25 cellular contexts compared by ENCODE assay signal in genomic region chr12:131124487-131125280, GRCh38.
DNase-seq lines count a peak whose midpoint lies in the region; ATAC-seq and TF ChIP-seq lines count a peak whose summit lies in the region.
"Had no signal": no experiment of that assay in that cellular context is flagged by ENCODE, and none has a peak within 500 bp of the region (broad histone marks: within the 10 kb centered on the region; RNA-seq: fewer than 3 reads in every experiment).

No MANE protein-coding gene starts in this region.

- no peaks in the 10 kb centered on the region for H3K36me3 Mint-ChIP-seq in osteocyte (ENCODE audit: unreplicated experiment)

- H2AFZ ChIP-seq in PC-3 (ENCODE audit: low read length): no peak overlapping the region

- peaks cover 38% of the 10 kb centered on the region for H3K36me3 ChIP-seq in right atrium auricular region
- no peaks in the 10 kb centered on the region for H3K36me3 ChIP-seq in PC-3 (ENCODE audit: low read depth, low read length)
- H3K36me3 ChIP-seq: HAP-1 had no signal

- H3F3A ChIP-seq in PC-3 (ENCODE audit: low read length, unreplicated experiment): no peaks in the 10 kb centered on the region

- POLR2A ChIA-PET in PC-3 (lab: Charles Lee; ENCODE audit: unreplicated experiment): no interaction called here

- TF ChIP-seq CTCF in right atrium auricular region (IDR thresholded peaks at IDR 0.05): no peak
- TF ChIP-seq CTCF in osteocyte (IDR thresholded peaks at IDR 0.05): no peak
- no peak for TF ChIP-seq CTCF in PC-3 (conservative IDR thresholded peaks at IDR 0.05; ENCODE audit: low read depth, low read length)

- DNase-seq in cardiac septum (ENCODE audit: low spot score) (peak; percentile 36), right atrium auricular region (ENCODE audit: low spot score) (no peak), islet precursor cell (peak; percentile 41), osteocyte (ENCODE audit: extremely low spot score, unreplicated experiment) (peak; percentile 34), caudate nucleus (lab: John Stamatoyannopoulos, UW) (no peak), sciatic nerve (ENCODE audit: low spot score) (no peak), PC-3 (no peak)
- DNase-seq: AML-193; CD4-positive, alpha-beta T cell; GOT3; HFFc6; KBM-7; MV-4-11; NCI-H1105; NCI-H1436 treated with DMSO at 0.1 percent for 48 hours; NCI-H187 treated with DMSO at 0.1 percent for 48 hours; NCI-H2171 treated with DMSO at 0.1 percent for 48 hours; NCI-H748 treated with DMSO at 0.1 percent for 48 hours; SHP77 treated with DMSO at 0.1 percent for 48 hours; SK-N-SH had no signal

- H3K4me3 Mint-ChIP-seq in osteocyte (ENCODE audit: unreplicated experiment): no peak overlapping the region
- H3K4me3 Mint-ChIP-seq: CD4-positive, alpha-beta T cell; HFFc6 had no signal

- CTCF ChIA-PET in PC-3 (lab: Charles Lee): no interaction called here

- no peak overlapping the region for H3K9ac ChIP-seq in PC-3 (ENCODE audit: low read length)
- H3K9ac ChIP-seq: BLaER1 treated with 17β-estradiol and CSF1 and Interleukin-3, amounts not matched to agents 10 nM and 100 nM; SK-N-SH had no signal

- H3K4me3 ChIP-seq in right atrium auricular region (no peak overlapping the region), PC-3 (ENCODE audit: low read length) (no peak overlapping the region)
- H3K4me3 ChIP-seq: A549; BLaER1 treated with 17β-estradiol and CSF1 and Interleukin-3, amounts not matched to agents 10 nM and 100 nM; HAP-1 had no signal

- H3K9me3 ChIP-seq in right atrium auricular region: no peaks in the 10 kb centered on the region
- no peaks in the 10 kb centered on the region for H3K9me3 ChIP-seq in PC-3 (ENCODE audit: low read length)
- H3K9me3 ChIP-seq: A549, HAP-1, SK-N-SH had no signal

- no peak overlapping the region for H3K27ac ChIP-seq in right atrium auricular region
- H3K27ac ChIP-seq in caudate nucleus (ENCODE audit: low read depth, low read length): no peak overlapping the region
- H3K27ac ChIP-seq in PC-3 (ENCODE audit: low read length): no peak overlapping the region
- H3K27ac ChIP-seq: A549; BLaER1 treated with 17β-estradiol and CSF1 and Interleukin-3, amounts not matched to agents 10 nM and 100 nM; RWPE1 had no signal

- no peak overlapping the region for H3K4me2 ChIP-seq in PC-3 (ENCODE audit: low read length)
- H3K4me2 ChIP-seq: A549; BLaER1 treated with 17β-estradiol and CSF1 and Interleukin-3, amounts not matched to agents 10 nM and 100 nM; SK-N-SH had no signal

- no peaks in the 10 kb centered on the region for H4K20me1 ChIP-seq in PC-3 (ENCODE audit: low read length)
- H4K20me1 ChIP-seq: BLaER1 treated with 17β-estradiol and CSF1 and Interleukin-3, amounts not matched to agents 10 nM and 100 nM had no signal

- no peaks in the 10 kb centered on the region for H3K9me2 ChIP-seq in PC-3 (replicated peaks; ENCODE audit: low read length)
- H3K9me2 ChIP-seq: SK-N-SH had no signal

- H3K27me3 Mint-ChIP-seq in osteocyte (ENCODE audit: unreplicated experiment): no peaks in the 10 kb centered on the region
- H3K27me3 Mint-ChIP-seq: CD4-positive, alpha-beta T cell had no signal

- no peak for ATAC-seq in sciatic nerve
- ATAC-seq in PC-3: no peak
- ATAC-seq: A549, Panc1 had no signal

- no TSS peak for BruUV-seq in PC-3 (replicated peaks; lab: Mats Ljungman, UMichigan)

- intact Hi-C loops in cardiac septum (cut with DNase I): no loop called here
- intact Hi-C loops in sciatic nerve (cut with DNase I): no loop called here
- intact Hi-C loops in PC-3 (cut with micrococcal nuclease): no loop called here

- no peaks in the 10 kb centered on the region for H3K9me3 Mint-ChIP-seq in osteocyte (ENCODE audit: unreplicated experiment)
- H3K9me3 Mint-ChIP-seq: CD4-positive, alpha-beta T cell had no signal

- peaks cover 4% of the 10 kb centered on the region for H3K4me1 Mint-ChIP-seq in osteocyte (ENCODE audit: unreplicated experiment)

- H3K27ac Mint-ChIP-seq in osteocyte (ENCODE audit: unreplicated experiment): no peak overlapping the region
- H3K27ac Mint-ChIP-seq: CD4-positive, alpha-beta T cell; HFFc6 had no signal

- no peaks in the 10 kb centered on the region for H3K79me2 ChIP-seq in PC-3 (ENCODE audit: low read length)

- H3K27me3 ChIP-seq in right atrium auricular region: no peaks in the 10 kb centered on the region
- H3K27me3 ChIP-seq in PC-3 (ENCODE audit: low read length): peaks cover 45% of the 10 kb centered on the region
- H3K27me3 ChIP-seq: BLaER1 treated with 17β-estradiol and CSF1 and Interleukin-3, amounts not matched to agents 10 nM and 100 nM had no signal

- H3K4me1 ChIP-seq in right atrium auricular region (no peaks in the 10 kb centered on the region), PC-3 (ENCODE audit: insufficient read depth, low read length) (peaks cover 4% of the 10 kb centered on the region)
- H3K4me1 ChIP-seq: A549; BLaER1 treated with 17β-estradiol and CSF1 and Interleukin-3, amounts not matched to agents 10 nM and 100 nM; HAP-1 had no signal

Comparison
In these comparisons a context has a peak if more than half of its experiments do, and no peak if none do; other contexts are left out.
1. DNase-seq: peak in cardiac septum (single experiment), islet precursor cell (single experiment) and osteocyte (single experiment); none in right atrium auricular region (single experiment), caudate nucleus (0 of 61), sciatic nerve (single experiment) and PC-3 (single experiment).